In genomic region chr13:31199527-31199848, GRCh38 we compare ENCODE assay signal across 8 cellular contexts. TPM values are rescaled to one million over a fixed set of nuclear protein-coding genes. Genes with fewer than 3 reads are reported as not detected.
DNase-seq lines count a peak whose midpoint lies in the region; ATAC-seq and TF ChIP-seq lines count a peak whose summit lies in the region.

No MANE protein-coding gene starts in this region.

- TF ChIP-seq CTCF in C4-2B (conservative IDR thresholded peaks at IDR 0.05) = no peak
- TF ChIP-seq CTCF in choroid plexus epithelial cell (conservative IDR thresholded peaks at IDR 0.05; ENCODE audit: low read depth, low read length) = no peak

- H3K4me1 Mint-ChIP-seq in natural killer cell treated with Interleukin-12 subunit alpha and Interleukin-12 subunit beta and Interleukin-15 and Interleukin-18, amount 100 ng/mL, for 72 hours (ENCODE audit: low read depth in 2 of 2) = peaks cover 23 to 24% of the 10 kb centered on the region in 2 donors

- no peaks in the 10 kb centered on the region for H3K9me3 Mint-ChIP-seq in natural killer cell treated with Interleukin-12 subunit alpha and Interleukin-12 subunit beta and Interleukin-15 and Interleukin-18, amount 100 ng/mL, for 72 hours

- peak overlapping the region; percentile 90 for H3K4me3 Mint-ChIP-seq in natural killer cell treated with Interleukin-12 subunit alpha and Interleukin-12 subunit beta and Interleukin-15 and Interleukin-18, amount 100 ng/mL, for 72 hours

- ATAC-seq in HG03378 (IDR thresholded peaks at IDR 0.05; ENCODE audit: unreplicated experiment) (peak; percentile 17), HG03108 (IDR thresholded peaks at IDR 0.05; ENCODE audit: unreplicated experiment) (no peak)
- ATAC-seq in natural killer cell treated with Interleukin-12 subunit alpha and Interleukin-12 subunit beta and Interleukin-15 and Interleukin-18, amount 100 ng/mL, for 72 hours = no peak

- no peaks in the 10 kb centered on the region for H3K36me3 Mint-ChIP-seq in natural killer cell treated with Interleukin-12 subunit alpha and Interleukin-12 subunit beta and Interleukin-15 and Interleukin-18, amount 100 ng/mL, for 72 hours

- H3K27ac ChIP-seq in C4-2B = peak overlapping the region; percentile 86

- peak overlapping the region; percentile 73 to 82 for H3K27ac Mint-ChIP-seq in natural killer cell treated with Interleukin-12 subunit alpha and Interleukin-12 subunit beta and Interleukin-15 and Interleukin-18, amount 100 ng/mL, for 72 hours

- no peak for DNase-seq in choroid plexus epithelial cell (ENCODE audit: low read depth)
- DNase-seq in natural killer cell treated with Interleukin-12 subunit alpha and Interleukin-12 subunit beta and Interleukin-15 and Interleukin-18, amount 100 ng/mL, for 72 hours (ENCODE audit: low spot score) = no peak
- no peak for DNase-seq in NK-92 treated with Interleukin-12 subunit alpha and Interleukin-12 subunit beta, amount 100 ng/mL, for 24 hours (lab: John Stamatoyannopoulos, UW)
- DNase-seq in NCI-H1417 (lab: John Stamatoyannopoulos, UW) = no peak
- no peak for DNase-seq in HUDEP-2 (lab: John Stamatoyannopoulos, UW; ENCODE audit: unreplicated experiment in 76 of 76)

- peak overlapping the region; percentile 67 for H3K4me3 ChIP-seq in choroid plexus epithelial cell (ENCODE audit: low read depth, low read length)

- no peaks in the 10 kb centered on the region for H3K27me3 Mint-ChIP-seq in natural killer cell treated with Interleukin-12 subunit alpha and Interleukin-12 subunit beta and Interleukin-15 and Interleukin-18, amount 100 ng/mL, for 72 hours

RNA-seq across cellular contexts. Expression of gene B3GLCT, which starts 0.3 kb away (rescaled TPM):
- total RNA-seq in natural killer cell treated with Interleukin-12 subunit alpha and Interleukin-12 subunit beta and Interleukin-15 and Interleukin-18, amount 100 ng/mL, for 72 hours = 1 to 10 TPM; 5.1 to 5.7 TPM

RNA-seq across cellular contexts. Expression of gene HSPH1, which starts 37.8 kb away (rescaled TPM):
- total RNA-seq in natural killer cell treated with Interleukin-12 subunit alpha and Interleukin-12 subunit beta and Interleukin-15 and Interleukin-18, amount 100 ng/mL, for 72 hours = 100 to 1,000 TPM; 128 to 207 TPM
